1 cellular context compared by ENCODE assay signal in genomic region chr2:65227471-65228248, GRCh38.
TF ChIP-seq lines count a peak whose summit lies in the region.

Gene ACTR2 (plus strand): TSS chr2:65227831. CDS start chr2:65227910, 79 bp downstream.

TF ChIP-seq in K562, 482 proteins besides CTCF, POLR2A, EP300 and RAD21 (continued from another document and continues in another):
- TF ChIP-seq MGA (IDR thresholded peaks at IDR 0.05) (no peak), ESRRB (CRISPR knock-in tag; IDR thresholded peaks at IDR 0.05; ENCODE audit: borderline replicate concordance) (no peak), ZNF23 (CRISPR knock-in tag; IDR thresholded peaks at IDR 0.05) (no peak), FOSL1 (tag; conservative IDR thresholded peaks at IDR 0.05) (0 out of 2 replicates have a peak, but pooled peaks have one; percentile 13), RBBP5 (IDR thresholded peaks at IDR 0.05; ENCODE audit: borderline replicate concordance, insufficient read depth, low read length, poor library complexity, severe bottlenecking) (peak; percentile 84), ATF7 (IDR thresholded peaks at IDR 0.05) (peak; percentile 71), PHF8 (IDR thresholded peaks at IDR 0.05; ENCODE audit: borderline replicate concordance, low read length) (peak; percentile 99), ZNF384 (IDR thresholded peaks at IDR 0.05; ENCODE audit: low read depth, low read length) (peak; percentile 84), XRCC4 (IDR thresholded peaks at IDR 0.05; ENCODE audit: extremely low read depth, insufficient read depth, insufficient read length) (no peak), XRCC5 (IDR thresholded peaks at IDR 0.05; ENCODE audit: low read depth, low read length) (peak; percentile 50; the same call in 1 of the 2 replicates), GABPB1 (CRISPR knock-in tag; IDR thresholded peaks at IDR 0.05) (peak; percentile 95), ZSCAN32 (CRISPR knock-in tag; IDR thresholded peaks at IDR 0.05) (no peak), ZBTB1 (CRISPR knock-in tag; IDR thresholded peaks at IDR 0.05; ENCODE audit: borderline replicate concordance, low read depth) (peak; percentile 71; the same call in 1 of the 2 replicates), UBTF (IDR thresholded peaks at IDR 0.05; ENCODE audit: borderline replicate concordance in 1 of 2, low read depth in 2 of 2, low read length in 2 of 2) (peak; percentile 78 to 83; a peak in 1 of 4 replicates), KAT8 (IDR thresholded peaks at IDR 0.05; ENCODE audit: low read depth) (no peak), HMGXB4 (CRISPR knock-in tag; IDR thresholded peaks at IDR 0.05) (0 out of 2 replicates have a peak, but pooled peaks have one; percentile 58), THAP12 (CRISPR knock-in tag; IDR thresholded peaks at IDR 0.05) (peak; percentile 66; the same call in 1 of the 2 replicates), ETS1 (conservative IDR thresholded peaks at IDR 0.05; ENCODE audit: control insufficient read depth, low read depth, low read length) (0 out of 2 replicates have a peak, but pooled peaks have one; percentile 50), NFYB (IDR thresholded peaks at IDR 0.05; ENCODE audit: extremely low read depth, insufficient read length) (peak; percentile 87), CREB3L1 (IDR thresholded peaks at IDR 0.05; ENCODE audit: borderline replicate concordance, low read depth) (no peak), EGR1 (conservative IDR thresholded peaks at IDR 0.05) (peak; percentile 94), ZNF75A (CRISPR knock-in tag; IDR thresholded peaks at IDR 0.05) (no peak), FOXJ2 (tag; IDR thresholded peaks at IDR 0.05) (no peak), ZNF830 (CRISPR knock-in tag; IDR thresholded peaks at IDR 0.05) (no peak; the same call in 1 of the 2 replicates), NFE2L1 (tag; IDR thresholded peaks at IDR 0.05; ENCODE audit: borderline replicate concordance, low read depth) (no peak), YBX1 (IDR thresholded peaks at IDR 0.05) (no peak), SLC30A9 (CRISPR knock-in tag; IDR thresholded peaks at IDR 0.05) (no peak), SMARCE1 (IDR thresholded peaks at IDR 0.05) (no peak), HNRNPLL (IDR thresholded peaks at IDR 0.05; ENCODE audit: low read depth, low read length, poor library complexity, severe bottlenecking) (peak; percentile 91), SP1 (CRISPR knock-in tag; IDR thresholded peaks at IDR 0.05) (peak; percentile 67), FIP1L1 (IDR thresholded peaks at IDR 0.05; ENCODE audit: low read depth, low read length, poor library complexity, severe bottlenecking) (peak; percentile 55), XRCC3 (IDR thresholded peaks at IDR 0.05) (no peak), KDM2B (CRISPR knock-in tag; IDR thresholded peaks at IDR 0.05) (no peak), ARID3A (IDR thresholded peaks at IDR 0.05; ENCODE audit: borderline replicate concordance, low read depth, low read length) (no peak), MAFK (IDR thresholded peaks at IDR 0.05; ENCODE audit: low read length) (no peak), EZH2 (IDR thresholded peaks at IDR 0.05; ENCODE audit: borderline replicate concordance, low read depth, low read length) (no peak), CEBPG (CRISPR knock-in tag; IDR thresholded peaks at IDR 0.05) (0 out of 2 replicates have a peak, but pooled peaks have one; percentile 18), CEBPG (tag; conservative IDR thresholded peaks at IDR 0.05 in 1 of 2, IDR thresholded peaks at IDR 0.05 in 1 of 2) (no peak), ZNF41 (CRISPR knock-in tag; conservative IDR thresholded peaks at IDR 0.05) (no peak), ZNF696 (CRISPR knock-in tag; conservative IDR thresholded peaks at IDR 0.05) (no peak)
